Comparison of ENCODE assay signal across 32 cellular contexts in the genomic region with DNA sequence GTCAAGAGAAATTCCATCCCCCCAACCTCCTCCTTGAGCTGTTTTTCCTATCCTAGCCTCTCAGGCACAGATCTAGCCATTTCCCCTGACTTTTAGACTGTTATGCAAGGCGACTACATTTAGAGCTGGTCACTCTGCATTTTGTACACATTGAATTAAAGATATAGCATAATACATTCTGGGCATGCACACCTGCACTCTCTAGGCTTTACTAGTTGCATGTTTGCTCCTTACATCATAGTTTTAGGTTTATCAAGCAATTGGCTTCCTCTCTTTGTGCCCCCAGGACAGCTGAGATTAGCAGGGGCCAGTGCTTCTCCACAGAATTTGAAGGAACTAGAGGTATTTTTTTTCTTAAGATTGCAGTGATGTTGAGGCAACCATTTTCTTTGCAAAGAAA. TPM values are rescaled to one million over a fixed set of nuclear protein-coding genes. Genes with fewer than 3 reads are reported as not detected.
"Had no signal": no experiment of that assay in that cellular context is flagged by ENCODE, and none has a peak within 500 bp of the region (broad histone marks: within the 10 kb centered on the region; RNA-seq: fewer than 3 reads in every experiment).

No MANE protein-coding gene starts in this region.

- H3K4me1 ChIP-seq: ascending aorta, breast epithelium, colonic mucosa had no signal

- H3K27ac ChIP-seq: breast epithelium, cardiac muscle cell, colonic mucosa, WERI-Rb-1 had no signal

- H3K9me3 ChIP-seq: breast epithelium, colonic mucosa had no signal

- H3K27me3 Mint-ChIP-seq: activated CD4-positive, alpha-beta T cell treated with anti-CD3 and anti-CD28 coated beads, Interleukin-2, amount 10 ng/mL, durations not matched to agents 24 days and 14 days; activated CD8-positive, alpha-beta memory T cell treated with anti-CD3 and anti-CD28 coated beads, Interleukin-2, amount 10 ng/mL, durations not matched to agents 7 days and 5 days; activated naive CD4-positive, alpha-beta T cell treated with anti-CD3 and anti-CD28 coated beads, Interleukin-2, amount 10 ng/mL, durations not matched to agents 7 days and 5 days; activated naive CD8-positive, alpha-beta T cell treated with anti-CD3 and anti-CD28 coated beads, Interleukin-2, amount 10 ng/mL, durations not matched to agents 7 days and 5 days; brain; T-helper 17 cell had no signal

- H3K4me3 Mint-ChIP-seq: activated CD4-positive, alpha-beta memory T cell treated with anti-CD3 and anti-CD28 coated beads for 36 hours; activated CD4-positive, alpha-beta T cell treated with anti-CD3 and anti-CD28 coated beads for 36 hours; activated CD4-positive, alpha-beta T cell treated with anti-CD3 and anti-CD28 coated beads, Interleukin-2, amount 10 ng/mL, durations not matched to agents 24 days and 14 days; activated CD8-positive, alpha-beta memory T cell treated with anti-CD3 and anti-CD28 coated beads, Interleukin-2, amount 10 ng/mL, durations not matched to agents 7 days and 5 days; activated CD8-positive, alpha-beta T cell treated with anti-CD3 and anti-CD28 coated beads, Interleukin-2, amount 10 ng/mL, durations not matched to agents 7 days and 5 days; activated naive CD4-positive, alpha-beta T cell treated with anti-CD3 and anti-CD28 coated beads, Interleukin-2, amount 10 ng/mL, durations not matched to agents 7 days and 5 days; activated naive CD8-positive, alpha-beta T cell treated with anti-CD3 and anti-CD28 coated beads, Interleukin-2, amount 10 ng/mL, durations not matched to agents 7 days and 5 days; activated T-helper 1 cell treated with anti-CD3 and anti-CD28 coated beads, Interleukin-12 subunit alpha, Interleukin-12 subunit beta, Interleukin-2, Interleukin-4 antibody, amounts not matched to agents 30 ng/mL and 10 ng/mL and 1 ng/mL, durations not matched to agents 14 hours and 24 hours and 36 hours; T-helper 17 cell; T-helper 2 cell treated with Interferon-gamma antibody and Interleukin-4, amounts not matched to agents 5 μg/mL and 100 μg/mL, for 36 hours had no signal

- H3K27ac Mint-ChIP-seq: activated CD4-positive, alpha-beta memory T cell treated with anti-CD3 and anti-CD28 coated beads for 36 hours; activated CD4-positive, alpha-beta T cell treated with anti-CD3 and anti-CD28 coated beads for 36 hours; activated CD4-positive, alpha-beta T cell treated with anti-CD3 and anti-CD28 coated beads, Interleukin-2, amount 10 ng/mL, durations not matched to agents 24 days and 14 days; activated CD8-positive, alpha-beta memory T cell treated with anti-CD3 and anti-CD28 coated beads, Interleukin-2, amount 10 ng/mL, durations not matched to agents 7 days and 5 days; activated CD8-positive, alpha-beta T cell treated with anti-CD3 and anti-CD28 coated beads, Interleukin-2, amount 10 ng/mL, durations not matched to agents 7 days and 5 days; activated naive CD4-positive, alpha-beta T cell treated with anti-CD3 and anti-CD28 coated beads, Interleukin-2, amount 10 ng/mL, durations not matched to agents 7 days and 5 days; activated naive CD4-positive, alpha-beta T cell treated with anti-CD3 and anti-CD28 coated beads, Interleukin-2, amount 50 U/mL, for 72 hours; activated naive CD8-positive, alpha-beta T cell treated with anti-CD3 and anti-CD28 coated beads, Interleukin-2, amount 10 ng/mL, durations not matched to agents 7 days and 5 days; activated T-helper 1 cell treated with anti-CD3 and anti-CD28 coated beads, Interleukin-12 subunit alpha, Interleukin-12 subunit beta, Interleukin-2, Interleukin-4 antibody, amounts not matched to agents 30 ng/mL and 10 ng/mL and 1 ng/mL, durations not matched to agents 14 hours and 24 hours and 36 hours; T-helper 17 cell; T-helper 2 cell treated with Interferon-gamma antibody and Interleukin-4, amounts not matched to agents 5 μg/mL and 100 μg/mL, for 36 hours had no signal

- DNase-seq: activated CD4-positive, alpha-beta memory T cell treated with anti-CD3 and anti-CD28 coated beads for 36 hours; activated CD4-positive, alpha-beta T cell treated with anti-CD3 and anti-CD28 coated beads for 36 hours; activated CD4-positive, alpha-beta T cell treated with anti-CD3 and anti-CD28 coated beads, Interleukin-2, amount 10 ng/mL, durations not matched to agents 24 days and 14 days; activated CD4-positive, CD25-positive, alpha-beta regulatory T cell; activated CD4-positive, CD25-positive, alpha-beta regulatory T cell treated with anti-CD3 and anti-CD28 coated beads, Interleukin-2, amount 50 U/mL, for 72 hours; activated CD8-positive, alpha-beta memory T cell treated with anti-CD3 and anti-CD28 coated beads, Interleukin-2, amount 10 ng/mL, durations not matched to agents 7 days and 5 days; activated CD8-positive, alpha-beta memory T cell treated with anti-CD3 and anti-CD28 coated beads, Interleukin-2, amount 50 U/mL, for 4 hours; activated CD8-positive, alpha-beta T cell treated with anti-CD3 and anti-CD28 coated beads, Interleukin-2, amount 10 ng/mL, durations not matched to agents 7 days and 5 days; activated gamma-delta T cell; activated naive CD4-positive, alpha-beta T cell; activated naive CD4-positive, alpha-beta T cell treated with anti-CD3 and anti-CD28 coated beads, Interleukin-2, amount 10 ng/mL, durations not matched to agents 7 days and 5 days; activated naive CD8-positive, alpha-beta T cell treated with anti-CD3 and anti-CD28 coated beads, Interleukin-2, amount 10 ng/mL, durations not matched to agents 7 days and 5 days; activated T-cell treated with anti-CD3 and anti-CD28 coated beads, Interleukin-2, amount 50 U/mL, for 1 hour; activated T-cell treated with anti-CD3 and anti-CD28 coated beads, Interleukin-2, amount 50 U/mL, for 48 hours; central memory CD4-positive, alpha-beta T cell; cerebellar nuclear complex; colonic mucosa; effector CD8-positive, alpha-beta T cell; foreskin fibroblast; head of caudate nucleus; T-helper 17 cell; T1000; WERI-Rb-1 had no signal

- H3K4me1 Mint-ChIP-seq: activated CD4-positive, alpha-beta T cell treated with anti-CD3 and anti-CD28 coated beads for 36 hours; activated CD4-positive, alpha-beta T cell treated with anti-CD3 and anti-CD28 coated beads, Interleukin-2, amount 10 ng/mL, durations not matched to agents 24 days and 14 days; activated CD8-positive, alpha-beta memory T cell treated with anti-CD3 and anti-CD28 coated beads, Interleukin-2, amount 10 ng/mL, durations not matched to agents 7 days and 5 days; activated naive CD4-positive, alpha-beta T cell treated with anti-CD3 and anti-CD28 coated beads, Interleukin-2, amount 10 ng/mL, durations not matched to agents 7 days and 5 days; activated naive CD8-positive, alpha-beta T cell treated with anti-CD3 and anti-CD28 coated beads, Interleukin-2, amount 10 ng/mL, durations not matched to agents 7 days and 5 days; T-helper 17 cell had no signal

- H3K27me3 ChIP-seq: ascending aorta, breast epithelium, cardiac muscle cell, colonic mucosa had no signal

- ATAC-seq: activated CD4-positive, alpha-beta T cell treated with anti-CD3 and anti-CD28 coated beads for 36 hours; activated CD8-positive, alpha-beta memory T cell treated with anti-CD3 and anti-CD28 coated beads, Interleukin-2, amount 10 ng/mL, durations not matched to agents 7 days and 5 days; activated CD8-positive, alpha-beta T cell treated with anti-CD3 and anti-CD28 coated beads, Interleukin-2, amount 10 ng/mL, durations not matched to agents 7 days and 5 days; activated naive CD4-positive, alpha-beta T cell treated with anti-CD3 and anti-CD28 coated beads, Interleukin-2, amount 50 U/mL, for 72 hours; esophagus mucosa; T-helper 17 cell had no signal

- H3K36me3 Mint-ChIP-seq: activated CD4-positive, alpha-beta memory T cell treated with anti-CD3 and anti-CD28 coated beads for 36 hours; activated CD8-positive, alpha-beta memory T cell treated with anti-CD3 and anti-CD28 coated beads, Interleukin-2, amount 10 ng/mL, durations not matched to agents 7 days and 5 days; activated naive CD4-positive, alpha-beta T cell treated with anti-CD3 and anti-CD28 coated beads, Interleukin-2, amount 10 ng/mL, durations not matched to agents 7 days and 5 days; activated naive CD4-positive, alpha-beta T cell treated with anti-CD3 and anti-CD28 coated beads, Interleukin-2, amount 50 U/mL, for 72 hours; activated naive CD8-positive, alpha-beta T cell treated with anti-CD3 and anti-CD28 coated beads, Interleukin-2, amount 10 ng/mL, durations not matched to agents 7 days and 5 days had no signal

- H3K9me3 Mint-ChIP-seq: activated CD4-positive, alpha-beta memory T cell treated with anti-CD3 and anti-CD28 coated beads for 36 hours; activated CD4-positive, alpha-beta T cell treated with anti-CD3 and anti-CD28 coated beads, Interleukin-2, amount 10 ng/mL, durations not matched to agents 24 days and 14 days; T-helper 2 cell treated with Interferon-gamma antibody and Interleukin-4, amounts not matched to agents 5 μg/mL and 100 μg/mL, for 36 hours had no signal

- H3K36me3 ChIP-seq: ascending aorta, breast epithelium, cardiac muscle cell, colonic mucosa had no signal

- H3K4me3 ChIP-seq: ascending aorta, breast epithelium, cardiac muscle cell, colonic mucosa had no signal

RNA-seq across cellular contexts. Expression of a gene that starts 19.5 kb away (rescaled TPM):
- total RNA-seq: activated CD4-positive, alpha-beta memory T cell treated with anti-CD3 and anti-CD28 coated beads for 36 hours; activated CD4-positive, alpha-beta T cell treated with anti-CD3 and anti-CD28 coated beads for 36 hours; activated CD4-positive, alpha-beta T cell treated with anti-CD3 and anti-CD28 coated beads, Interleukin-2, amount 10 ng/mL, durations not matched to agents 24 days and 14 days; activated CD8-positive, alpha-beta memory T cell treated with anti-CD3 and anti-CD28 coated beads for 36 hours; activated CD8-positive, alpha-beta memory T cell treated with anti-CD3 and anti-CD28 coated beads, Interleukin-2, amount 10 ng/mL, durations not matched to agents 7 days and 5 days; activated CD8-positive, alpha-beta T cell treated with anti-CD3 and anti-CD28 coated beads, Interleukin-2, amount 10 ng/mL, durations not matched to agents 7 days and 5 days; activated naive CD4-positive, alpha-beta T cell treated with anti-CD3 and anti-CD28 coated beads, Interleukin-2, amount 50 U/mL, for 72 hours; activated naive CD8-positive, alpha-beta T cell treated with anti-CD3 and anti-CD28 coated beads, Interleukin-2, amount 10 ng/mL, durations not matched to agents 7 days and 5 days; activated T-helper 1 cell treated with anti-CD3 and anti-CD28 coated beads, Interleukin-12 subunit alpha, Interleukin-12 subunit beta, Interleukin-2, Interleukin-4 antibody, amounts not matched to agents 30 ng/mL and 10 ng/mL and 1 ng/mL, durations not matched to agents 14 hours and 24 hours and 36 hours; T-helper 17 cell had no signal
